26 cellular contexts compared by ENCODE assay signal in the genomic region with DNA sequence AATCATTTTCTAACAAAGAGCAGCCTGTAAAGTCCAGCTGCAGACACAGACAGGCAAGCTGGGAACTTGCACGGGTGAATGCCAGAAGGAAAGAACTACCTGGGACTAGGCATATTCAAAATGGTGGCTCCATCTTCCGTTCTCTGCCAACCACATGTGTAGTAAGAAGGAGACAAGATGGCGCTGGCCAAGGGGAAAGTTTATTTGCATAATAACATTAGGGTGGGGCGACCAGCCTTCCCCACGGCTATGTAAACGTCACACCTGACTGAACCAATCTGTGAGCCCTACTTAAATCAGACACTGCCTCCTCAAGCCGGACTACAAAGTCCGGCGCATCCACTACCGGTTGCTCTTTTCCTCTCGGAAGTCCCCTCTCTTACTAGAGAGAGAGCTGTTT.
"Had no signal": no experiment of that assay in that cellular context is flagged by ENCODE, and none has a peak within 500 bp of the region (broad histone marks: within the 10 kb centered on the region; RNA-seq: fewer than 3 reads in every experiment).

No MANE protein-coding gene starts in this region.

- ATAC-seq: activated CD8-positive, alpha-beta memory T cell treated with anti-CD3 and anti-CD28 coated beads, Interleukin-2, amount 10 ng/mL, durations not matched to agents 7 days and 5 days; body of pancreas; PC-3; T-helper 17 cell had no signal

- H3K36me3 ChIP-seq: ascending aorta had no signal

- H3K4me3 ChIP-seq: ascending aorta, body of pancreas had no signal

- DNase-seq: activated B cell treated with CpG ODN at 0.5 μM for 24 hours; activated CD4-positive, alpha-beta T cell treated with anti-CD3 and anti-CD28 coated beads for 1 hour; activated CD4-positive, alpha-beta T cell treated with anti-CD3 and anti-CD28 coated beads, Interleukin-2, amount 10 ng/mL, durations not matched to agents 24 days and 14 days; activated CD4-positive, alpha-beta T cell treated with anti-CD3 and anti-CD28 coated beads, Interleukin-2, amount 50 U/mL, for 48 hours; activated CD8-positive, alpha-beta memory T cell treated with anti-CD3 and anti-CD28 coated beads, Interleukin-2, amount 10 ng/mL, durations not matched to agents 7 days and 5 days; activated effector memory CD4-positive, alpha-beta T cell treated with Interleukin-2 at 50 U/mL for 16 hours; activated naive CD4-positive, alpha-beta T cell; activated T-cell treated with anti-CD3 and anti-CD28 coated beads, Interleukin-2, amount 50 U/mL, for 24 hours; amniotic stem cell; body of pancreas; central memory CD4-positive, alpha-beta T cell; NCI-H1048; NCI-H146; NCI-H187 treated with DMSO at 0.1 percent for 48 hours; NCI-H2081 treated with DMSO at 0.1 percent for 48 hours; NCI-H446; NCI-H524; NCI-H774; NK-92 treated with Interleukin-12 subunit alpha and Interleukin-12 subunit beta, amount 100 ng/mL, for 24 hours; PC-3; SHP77; T-helper 17 cell; T-helper 9 cell had no signal

- H3K9me3 ChIP-seq: ascending aorta, body of pancreas had no signal

- FAIRE-seq: bronchial epithelial cell, RCC 7860 had no signal

- H3K4me1 ChIP-seq: ascending aorta had no signal

- H3K27me3 ChIP-seq: ascending aorta, body of pancreas had no signal
